14 cellular contexts compared by ENCODE assay signal in the genomic region with DNA sequence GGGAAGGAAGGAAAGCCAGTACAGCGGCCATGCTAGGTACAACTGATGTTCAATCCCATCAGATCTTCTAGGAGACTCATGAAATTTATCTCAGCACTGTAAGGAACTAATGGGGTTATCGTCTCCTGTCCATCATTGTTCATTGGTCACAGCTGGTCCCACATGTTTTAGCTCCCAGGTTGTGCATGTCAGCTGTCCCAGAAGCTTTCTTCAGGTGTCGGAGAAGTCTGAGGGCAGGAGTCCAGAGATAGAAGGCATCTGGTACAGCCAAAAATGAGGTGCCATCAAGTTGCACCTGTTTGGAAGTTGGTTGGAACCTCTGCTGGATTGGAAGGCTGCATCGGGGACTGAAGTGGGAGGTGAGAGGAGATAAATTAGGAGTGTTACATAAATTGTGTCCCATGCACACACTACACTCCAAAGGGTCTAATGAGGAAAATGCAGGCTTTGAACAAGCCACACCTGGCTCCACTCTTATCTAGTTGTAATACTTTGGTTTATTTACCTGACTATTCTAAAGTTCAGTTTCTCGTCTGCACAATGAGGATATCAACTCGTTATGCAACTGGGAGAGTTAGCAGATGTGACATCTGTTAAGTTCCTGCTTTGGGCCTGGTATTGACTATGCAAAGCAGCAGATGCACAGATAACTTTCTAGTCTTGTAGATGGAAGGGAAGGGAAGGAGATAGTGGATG.
DNase-seq lines count a peak whose midpoint lies in the region; ATAC-seq and TF ChIP-seq lines count a peak whose summit lies in the region.
"Had no signal": no experiment of that assay in that cellular context is flagged by ENCODE, and none has a peak within 500 bp of the region (broad histone marks: within the 10 kb centered on the region; RNA-seq: fewer than 3 reads in every experiment).

No MANE protein-coding gene starts in this region.

- peaks cover 29 to 60% (median 48%) of the 10 kb centered on the region in 3 donors for H3K4me1 Mint-ChIP-seq in CD8-positive, alpha-beta memory T cell
- peaks cover 30% of the 10 kb centered on the region for H3K4me1 Mint-ChIP-seq in endothelial cell (ENCODE audit: unreplicated experiment)
- peaks cover 9% of the 10 kb centered on the region for H3K4me1 Mint-ChIP-seq in stimulated activated memory B cell treated with anti-CD40 and anti-IgM and Interleukin-4, amounts not matched to agents 10 μg/mL and 1 μg/mL and 100 μg/mL, for 72 hours
- no peaks in the 10 kb centered on the region for H3K4me1 Mint-ChIP-seq in activated T-helper 1 cell treated with anti-CD3 and anti-CD28 coated beads, Interleukin-12 subunit alpha, Interleukin-12 subunit beta, Interleukin-2, Interleukin-4 antibody, amounts not matched to agents 30 ng/mL and 10 ng/mL and 1 ng/mL, durations not matched to agents 14 hours and 24 hours and 36 hours (ENCODE audit: low read depth)

- no peaks in the 10 kb centered on the region for H3K4me1 ChIP-seq in CD8-positive, alpha-beta memory T cell (ENCODE audit: insufficient read depth, low read length)
- no peaks in the 10 kb centered on the region for H3K4me1 ChIP-seq in osteoblast (ENCODE audit: insufficient read depth, low read length)

- no peaks in the 10 kb centered on the region for H3K79me2 ChIP-seq in osteoblast (ENCODE audit: insufficient read depth, low read length)

- no peaks in the 10 kb centered on the region for H3K9me3 Mint-ChIP-seq in CD8-positive, alpha-beta memory T cell
- no peaks in the 10 kb centered on the region for H3K9me3 Mint-ChIP-seq in endothelial cell (ENCODE audit: unreplicated experiment)
- no peaks in the 10 kb centered on the region for H3K9me3 Mint-ChIP-seq in stimulated activated memory B cell treated with anti-CD40 and anti-IgM and Interleukin-4, amounts not matched to agents 10 μg/mL and 1 μg/mL and 100 μg/mL, for 72 hours
- no peaks in the 10 kb centered on the region for H3K9me3 Mint-ChIP-seq in activated T-helper 1 cell treated with anti-CD3 and anti-CD28 coated beads, Interleukin-12 subunit alpha, Interleukin-12 subunit beta, Interleukin-2, Interleukin-4 antibody, amounts not matched to agents 30 ng/mL and 10 ng/mL and 1 ng/mL, durations not matched to agents 14 hours and 24 hours and 36 hours
- H3K9me3 Mint-ChIP-seq: CD14-positive monocyte had no signal

- H3K27ac Mint-ChIP-seq in CD8-positive, alpha-beta memory T cell = peak overlapping the region in 5 of 8 donors; percentile 4 to 72 (median 53)
- H3K27ac Mint-ChIP-seq in endothelial cell (ENCODE audit: unreplicated experiment) = peak overlapping the region; percentile 23
- no peak overlapping the region for H3K27ac Mint-ChIP-seq in stimulated activated memory B cell treated with anti-CD40 and anti-IgM and Interleukin-4, amounts not matched to agents 10 μg/mL and 1 μg/mL and 100 μg/mL, for 72 hours
- H3K27ac Mint-ChIP-seq in activated T-helper 1 cell treated with anti-CD3 and anti-CD28 coated beads, Interleukin-12 subunit alpha, Interleukin-12 subunit beta, Interleukin-2, Interleukin-4 antibody, amounts not matched to agents 30 ng/mL and 10 ng/mL and 1 ng/mL, durations not matched to agents 14 hours and 24 hours and 36 hours = no peak overlapping the region

- no peaks in the 10 kb centered on the region for H3K9me3 ChIP-seq in CD8-positive, alpha-beta memory T cell (ENCODE audit: low read length)
- no peaks in the 10 kb centered on the region for H3K9me3 ChIP-seq in osteoblast (ENCODE audit: low read depth, low read length)

- no peak overlapping the region for H3K27ac ChIP-seq in CD8-positive, alpha-beta memory T cell (ENCODE audit: low read depth, low read length)
- no peak overlapping the region for H3K27ac ChIP-seq in osteoblast (ENCODE audit: low read depth, low read length)

- TF ChIP-seq CTCF in endothelial cell (IDR thresholded peaks at IDR 0.05; ENCODE audit: unreplicated experiment) = no peak
- no peak for TF ChIP-seq CTCF in osteoblast (IDR thresholded peaks at IDR 0.05; ENCODE audit: extremely low read depth, low read depth, low read length)

- no peaks in the 10 kb centered on the region for H3K36me3 ChIP-seq in CD8-positive, alpha-beta memory T cell (ENCODE audit: insufficient read depth, low read length)
- no peaks in the 10 kb centered on the region for H3K36me3 ChIP-seq in osteoblast (ENCODE audit: insufficient read depth, low read length)

- no peak for ATAC-seq in stimulated activated memory B cell treated with anti-CD40 and anti-IgM and Interleukin-4, amounts not matched to agents 10 μg/mL and 1 μg/mL and 100 μg/mL, for 72 hours
- ATAC-seq in HG02571 (IDR thresholded peaks at IDR 0.05; ENCODE audit: unreplicated experiment) = no peak

- H3K27me3 ChIP-seq in CD8-positive, alpha-beta memory T cell (ENCODE audit: insufficient read depth, low read length, poor library complexity, severe bottlenecking) = no peaks in the 10 kb centered on the region
- no peaks in the 10 kb centered on the region for H3K27me3 ChIP-seq in osteoblast (ENCODE audit: insufficient read depth, low read length)

- no peaks in the 10 kb centered on the region for H3K27me3 Mint-ChIP-seq in CD8-positive, alpha-beta memory T cell
- H3K27me3 Mint-ChIP-seq in endothelial cell (ENCODE audit: unreplicated experiment) = peaks cover 2% of the 10 kb centered on the region
- H3K27me3 Mint-ChIP-seq in stimulated activated memory B cell treated with anti-CD40 and anti-IgM and Interleukin-4, amounts not matched to agents 10 μg/mL and 1 μg/mL and 100 μg/mL, for 72 hours = no peaks in the 10 kb centered on the region
- no peaks in the 10 kb centered on the region for H3K27me3 Mint-ChIP-seq in activated T-helper 1 cell treated with anti-CD3 and anti-CD28 coated beads, Interleukin-12 subunit alpha, Interleukin-12 subunit beta, Interleukin-2, Interleukin-4 antibody, amounts not matched to agents 30 ng/mL and 10 ng/mL and 1 ng/mL, durations not matched to agents 14 hours and 24 hours and 36 hours (ENCODE audit: insufficient read depth)

- CTCF ChIA-PET in CD8-positive, alpha-beta memory T cell (lab: Charles Lee) = no interaction called here

- no peak overlapping the region for H3K4me3 ChIP-seq in CD8-positive, alpha-beta memory T cell (ENCODE audit: low read length)
- no peak overlapping the region for H3K4me3 ChIP-seq in osteoblast (ENCODE audit: insufficient read depth, low read length)

- H4K20me1 ChIP-seq in osteoblast (ENCODE audit: insufficient read depth, low read length) = no peaks in the 10 kb centered on the region

- peaks cover 5 to 16% (median 9%) of the 10 kb centered on the region in 3 donors for H3K36me3 Mint-ChIP-seq in CD8-positive, alpha-beta memory T cell
- no peaks in the 10 kb centered on the region for H3K36me3 Mint-ChIP-seq in endothelial cell (ENCODE audit: low read depth, unreplicated experiment)
- H3K36me3 Mint-ChIP-seq in stimulated activated memory B cell treated with anti-CD40 and anti-IgM and Interleukin-4, amounts not matched to agents 10 μg/mL and 1 μg/mL and 100 μg/mL, for 72 hours = peaks cover 13% of the 10 kb centered on the region
- H3K36me3 Mint-ChIP-seq in activated T-helper 1 cell treated with anti-CD3 and anti-CD28 coated beads, Interleukin-12 subunit alpha, Interleukin-12 subunit beta, Interleukin-2, Interleukin-4 antibody, amounts not matched to agents 30 ng/mL and 10 ng/mL and 1 ng/mL, durations not matched to agents 14 hours and 24 hours and 36 hours (ENCODE audit: low read depth) = no peaks in the 10 kb centered on the region

- intact Hi-C loops in activated T-helper 1 cell treated with anti-CD3 and anti-CD28 coated beads, Interleukin-12 subunit alpha, Interleukin-12 subunit beta, Interleukin-2, Interleukin-4 antibody, amounts not matched to agents 30 ng/mL and 10 ng/mL and 1 ng/mL, durations not matched to agents 14 hours and 24 hours and 36 hours (cut with micrococcal nuclease) = no loop called here

- no peak overlapping the region for H2AFZ ChIP-seq in osteoblast (ENCODE audit: low read length)

- H3K4me2 ChIP-seq in osteoblast (ENCODE audit: insufficient read depth, low read length) = no peak overlapping the region

- peak overlapping the region in 1 of 7 donors; percentile 25 for H3K4me3 Mint-ChIP-seq in CD8-positive, alpha-beta memory T cell
- H3K4me3 Mint-ChIP-seq in endothelial cell (ENCODE audit: unreplicated experiment) = no peak overlapping the region
- no peak overlapping the region for H3K4me3 Mint-ChIP-seq in stimulated activated memory B cell treated with anti-CD40 and anti-IgM and Interleukin-4, amounts not matched to agents 10 μg/mL and 1 μg/mL and 100 μg/mL, for 72 hours
- no peak overlapping the region for H3K4me3 Mint-ChIP-seq in activated T-helper 1 cell treated with anti-CD3 and anti-CD28 coated beads, Interleukin-12 subunit alpha, Interleukin-12 subunit beta, Interleukin-2, Interleukin-4 antibody, amounts not matched to agents 30 ng/mL and 10 ng/mL and 1 ng/mL, durations not matched to agents 14 hours and 24 hours and 36 hours
- H3K4me3 Mint-ChIP-seq: CD14-positive monocyte had no signal

- no peak for DNase-seq in CD8-positive, alpha-beta memory T cell
- DNase-seq in NCI-H510A (lab: John Stamatoyannopoulos, UW) (peak; percentile 11), endothelial cell (ENCODE audit: low spot score) (no peak), osteoblast (ENCODE audit: insufficient read length, low spot score, missing footprints) (peak; percentile 1), SHP77 (lab: John Stamatoyannopoulos, UW) (no peak)
- DNase-seq in activated T-helper 1 cell treated with anti-CD3 and anti-CD28 coated beads, Interleukin-12 subunit alpha, Interleukin-12 subunit beta, Interleukin-2, Interleukin-4 antibody, amounts not matched to agents 30 ng/mL and 10 ng/mL and 1 ng/mL, durations not matched to agents 14 hours and 24 hours and 36 hours (ENCODE audit: low spot score) = no peak
- DNase-seq: DND-41; GDM1; NCI-H1436; NCI-H2029 treated with DMSO at 0.1 percent for 48 hours; NK-92 treated with Interleukin-12 subunit alpha and Interleukin-12 subunit beta, amount 100 ng/mL, for 24 hours had no signal

- POLR2A ChIA-PET in CD8-positive, alpha-beta memory T cell (lab: Charles Lee) = no interaction called here

Comparison
In these comparisons a context has a peak if more than half of its experiments do, and no peak if none do; other contexts are left out.
1. DNase-seq: peak in NCI-H510A (single experiment) and osteoblast (single experiment); none in CD8-positive, alpha-beta memory T cell (0 of 5), endothelial cell (single experiment), activated T-helper 1 cell treated with anti-CD3 and anti-CD28 coated beads, Interleukin-12 subunit alpha, Interleukin-12 subunit beta, Interleukin-2, Interleukin-4 antibody, amounts not matched to agents 30 ng/mL and 10 ng/mL and 1 ng/mL, durations not matched to agents 14 hours and 24 hours and 36 hours (single experiment) and SHP77 (0 of 2).
2. H3K27ac Mint-ChIP-seq: peak in CD8-positive, alpha-beta memory T cell (5 of 8) and endothelial cell (single experiment); none in stimulated activated memory B cell treated with anti-CD40 and anti-IgM and Interleukin-4, amounts not matched to agents 10 μg/mL and 1 μg/mL and 100 μg/mL, for 72 hours (single experiment) and activated T-helper 1 cell treated with anti-CD3 and anti-CD28 coated beads, Interleukin-12 subunit alpha, Interleukin-12 subunit beta, Interleukin-2, Interleukin-4 antibody, amounts not matched to agents 30 ng/mL and 10 ng/mL and 1 ng/mL, durations not matched to agents 14 hours and 24 hours and 36 hours (single experiment).